ENCODE assay signal across 8 cellular contexts in the genomic region with DNA sequence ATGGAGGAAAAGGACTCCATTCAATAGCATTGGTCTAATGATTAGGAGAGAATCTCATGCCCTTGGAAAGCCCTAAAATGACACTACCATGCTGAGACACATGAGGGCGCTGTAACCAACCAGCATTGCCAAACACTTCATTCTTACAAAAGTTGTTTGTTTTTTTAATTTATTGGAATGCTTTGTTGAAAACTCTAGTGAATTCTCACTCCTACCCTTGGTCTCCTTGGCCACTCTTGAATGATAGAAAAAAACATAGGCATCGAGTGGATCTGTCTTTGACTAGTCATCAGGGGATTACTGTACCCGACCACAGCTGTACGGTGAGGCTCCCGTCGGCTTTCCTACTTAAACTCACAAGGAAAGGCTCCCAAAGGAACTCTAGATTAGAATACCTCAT. TPM values are rescaled to one million over a fixed set of nuclear protein-coding genes. Genes with fewer than 3 reads are reported as not detected.
DNase-seq lines count a peak whose midpoint lies in the region; ATAC-seq and TF ChIP-seq lines count a peak whose summit lies in the region.

No MANE protein-coding gene starts in this region.

- H3K23ac ChIP-seq in mesendoderm (ENCODE audit: low read length) = no peak overlapping the region

- H2AK5ac ChIP-seq in mesendoderm (ENCODE audit: low read length) = no peak overlapping the region

- intact Hi-C loops in Caco-2 (cut with micrococcal nuclease; ENCODE audit: unreplicated experiment) = no loop called here
- intact Hi-C loops in activated CD4-positive, alpha-beta T cell treated with anti-CD3 and anti-CD28 coated beads for 36 hours (cut with DNase I, micrococcal nuclease) = loop anchor here (1.0 to 5.0 kb wide), 5 partner anchors 29 to 299 kb away; partner anchors contain the start of gene ADD3 (in 1 of the 2)

- H3K56ac ChIP-seq in mesendoderm (ENCODE audit: low read length) = no peak overlapping the region

- no peak overlapping the region for H3K4me3 ChIP-seq in Caco-2 (ENCODE audit: low read depth, low read length)
- no peak overlapping the region for H3K4me3 ChIP-seq in mesendoderm (ENCODE audit: low read length)

- H3K36me3 ChIP-seq in Caco-2 (ENCODE audit: control insufficient read depth, insufficient read depth, low read length) = no peaks in the 10 kb centered on the region
- no peaks in the 10 kb centered on the region for H3K36me3 ChIP-seq in mesendoderm (ENCODE audit: control insufficient read depth, insufficient read depth, low read length)

- no peaks in the 10 kb centered on the region for H3K27me3 Mint-ChIP-seq in Caco-2 (ENCODE audit: insufficient read depth, unreplicated experiment)
- H3K27me3 Mint-ChIP-seq in activated CD4-positive, alpha-beta T cell treated with anti-CD3 and anti-CD28 coated beads for 36 hours = no peaks in the 10 kb centered on the region

- POLR2A ChIA-PET in Caco-2 (lab: Charles Lee) = no interaction called here
- POLR2A ChIA-PET in activated CD4-positive, alpha-beta T cell treated with anti-CD3 and anti-CD28 coated beads for 36 hours (lab: Charles Lee) = no interaction called here

- no peaks in the 10 kb centered on the region for H3K9me3 ChIP-seq in Caco-2

- peak overlapping the region; percentile 55 for H3K4me3 Mint-ChIP-seq in Caco-2 (ENCODE audit: unreplicated experiment)
- no peak overlapping the region for H3K4me3 Mint-ChIP-seq in activated CD4-positive, alpha-beta T cell treated with anti-CD3 and anti-CD28 coated beads for 36 hours
- no peak overlapping the region for H3K4me3 Mint-ChIP-seq in stimulated activated effector memory CD8-positive, alpha-beta T cell treated with anti-CD3 and anti-CD28 coated beads, Interleukin-12 subunit alpha, Interleukin-12 subunit beta, amount 100 ng/mL, for 72 hours

- H3K4ac ChIP-seq in mesendoderm (ENCODE audit: low read depth, low read length) = no peak overlapping the region

- H3K18ac ChIP-seq in mesendoderm (ENCODE audit: low read length) = no peak overlapping the region

- peaks cover 14% of the 10 kb centered on the region for H3K36me3 Mint-ChIP-seq in Caco-2 (ENCODE audit: insufficient read depth, unreplicated experiment)
- H3K36me3 Mint-ChIP-seq in activated CD4-positive, alpha-beta T cell treated with anti-CD3 and anti-CD28 coated beads for 36 hours (ENCODE audit: low read depth) = no peaks in the 10 kb centered on the region
- no peaks in the 10 kb centered on the region for H3K36me3 Mint-ChIP-seq in stimulated activated effector memory CD8-positive, alpha-beta T cell treated with anti-CD3 and anti-CD28 coated beads, Interleukin-12 subunit alpha, Interleukin-12 subunit beta, amount 100 ng/mL, for 72 hours

- H2BK15ac ChIP-seq in mesendoderm (replicated peaks; ENCODE audit: low read depth) = no peak overlapping the region

- CTCF ChIA-PET in Caco-2 (lab: Charles Lee) = interaction anchor here (0.6 to 1.7 kb wide), 5 partner anchors 9 to 94 kb away, joined by 3 to 11 read pairs (median 4); partner anchors contain the start of gene ADD3
- CTCF ChIA-PET in activated CD4-positive, alpha-beta T cell treated with anti-CD3 and anti-CD28 coated beads for 36 hours (lab: Charles Lee) = interaction anchor here (0.7 to 3.2 kb wide), 33 partner anchors 8 to 265 kb away, joined by 3 to 25 read pairs (median 5); partner anchors contain the start of gene ADD3

- WGBS in mesendoderm (ENCODE audit: extremely low coverage, insufficient coverage, low lambda C conversion rate) = no CpG with 5 or more reads among the region's 6 CpGs

- H3K79me1 ChIP-seq in mesendoderm (ENCODE audit: low read length) = no peaks in the 10 kb centered on the region

- BruUV-seq in Caco-2 (replicated peaks; lab: Mats Ljungman, UMichigan) = no TSS peak

- peak; percentile 42 to 65 for TF ChIP-seq CTCF in Caco-2 (IDR thresholded peaks at IDR 0.05; ENCODE audit: insufficient read depth in 1 of 2, low read depth in 1 of 2, low read length in 1 of 2, severe bottlenecking in 1 of 2, unreplicated experiment in 1 of 2)

- H3K79me2 ChIP-seq in mesendoderm (ENCODE audit: control insufficient read depth, insufficient read depth, low read length) = no peaks in the 10 kb centered on the region

- H3K4me1 ChIP-seq in Caco-2 (peaks cover 47% of the 10 kb centered on the region), mesendoderm (ENCODE audit: control insufficient read depth, low read depth, low read length) (no peaks in the 10 kb centered on the region)

- H2BK5ac ChIP-seq in mesendoderm (ENCODE audit: low read length) = no peak overlapping the region

- no peak overlapping the region for H4K8ac ChIP-seq in mesendoderm (ENCODE audit: low read depth, low read length)

- H4K5ac ChIP-seq in mesendoderm (ENCODE audit: low read length) = no peak overlapping the region

- no peak overlapping the region for H3K9ac ChIP-seq in mesendoderm (ENCODE audit: low read length)

- no peaks in the 10 kb centered on the region for H3K9me3 Mint-ChIP-seq in Caco-2 (ENCODE audit: unreplicated experiment)
- H3K9me3 Mint-ChIP-seq in activated CD4-positive, alpha-beta T cell treated with anti-CD3 and anti-CD28 coated beads for 36 hours (ENCODE audit: low read depth) = no peaks in the 10 kb centered on the region
- H3K9me3 Mint-ChIP-seq in stimulated activated effector memory CD8-positive, alpha-beta T cell treated with anti-CD3 and anti-CD28 coated beads, Interleukin-12 subunit alpha, Interleukin-12 subunit beta, amount 100 ng/mL, for 72 hours = no peaks in the 10 kb centered on the region

- H3K4me2 ChIP-seq in mesendoderm (ENCODE audit: low read length) = no peak overlapping the region

- peak overlapping the region; percentile 79 for H3K27ac Mint-ChIP-seq in Caco-2 (ENCODE audit: unreplicated experiment)
- H3K27ac Mint-ChIP-seq in activated CD4-positive, alpha-beta T cell treated with anti-CD3 and anti-CD28 coated beads for 36 hours = peak overlapping the region; percentile 6
- no peak overlapping the region for H3K27ac Mint-ChIP-seq in stimulated activated effector memory CD8-positive, alpha-beta T cell treated with anti-CD3 and anti-CD28 coated beads, Interleukin-12 subunit alpha, Interleukin-12 subunit beta, amount 100 ng/mL, for 72 hours

- DNase-seq in Caco-2 (peak; percentile 45 to 60), HPDE6-E6E7 (ENCODE audit: extremely low spot score) (peak; percentile 27), dermis blood vessel endothelial cell (peak; percentile 75), mesendoderm (peak; percentile 65), NCI-H2171 treated with DMSO at 0.1 percent for 48 hours (lab: John Stamatoyannopoulos, UW) (no peak), ureter (ENCODE audit: low spot score) (no peak)
- peak; percentile 79 for DNase-seq in activated CD4-positive, alpha-beta T cell treated with anti-CD3 and anti-CD28 coated beads for 36 hours
- peak; percentile 55 to 82 for DNase-seq in stimulated activated effector memory CD8-positive, alpha-beta T cell treated with anti-CD3 and anti-CD28 coated beads, Interleukin-12 subunit alpha, Interleukin-12 subunit beta, amount 100 ng/mL, for 72 hours (ENCODE audit: low spot score in 2 of 2)

- peak; percentile 75 for ATAC-seq in activated CD4-positive, alpha-beta T cell treated with anti-CD3 and anti-CD28 coated beads for 36 hours
- ATAC-seq in stimulated activated effector memory CD8-positive, alpha-beta T cell treated with anti-CD3 and anti-CD28 coated beads, Interleukin-12 subunit alpha, Interleukin-12 subunit beta, amount 100 ng/mL, for 72 hours = no peak

- no peak overlapping the region for H3K27ac ChIP-seq in mesendoderm (ENCODE audit: low read depth, low read length)

- no peak overlapping the region for H2BK120ac ChIP-seq in mesendoderm (ENCODE audit: low read depth, low read length)

- peaks cover 69% of the 10 kb centered on the region for H3K4me1 Mint-ChIP-seq in Caco-2 (ENCODE audit: low read depth, unreplicated experiment)
- H3K4me1 Mint-ChIP-seq in activated CD4-positive, alpha-beta T cell treated with anti-CD3 and anti-CD28 coated beads for 36 hours = peaks cover 9% of the 10 kb centered on the region
- H3K4me1 Mint-ChIP-seq in stimulated activated effector memory CD8-positive, alpha-beta T cell treated with anti-CD3 and anti-CD28 coated beads, Interleukin-12 subunit alpha, Interleukin-12 subunit beta, amount 100 ng/mL, for 72 hours = no peaks in the 10 kb centered on the region

- H3K27me3 ChIP-seq in Caco-2 (replicated peaks; ENCODE audit: control insufficient read depth, insufficient read depth, low read length) (no peaks in the 10 kb centered on the region), mesendoderm (ENCODE audit: insufficient read depth, low read length, poor library complexity) (no peaks in the 10 kb centered on the region)

RNA-seq across cellular contexts. Expression of gene ADD3, which starts 29.3 kb away (rescaled TPM):
- total RNA-seq in Caco-2 (2022) (236 and 264 TPM in 2 replicates), dermis blood vessel endothelial cell (401 and 433 TPM in 2 replicates), ureter (140 TPM)
- 100 to 1,000 TPM in 1 of 2 experiments, 10 to 100 TPM in 1; 72.5 to 101 TPM for total RNA-seq in activated CD4-positive, alpha-beta T cell treated with anti-CD3 and anti-CD28 coated beads for 36 hours
- polyA plus RNA-seq in mesendoderm (2013, experiment 1 of 2) = 46.8 TPM
- 50.0 TPM for polyA plus RNA-seq in mesendoderm (2013, experiment 2 of 2)

RNA-seq across cellular contexts. Expression of gene XPNPEP1, which starts 55.2 kb away (rescaled TPM):
- total RNA-seq in Caco-2 (2022) (76.6 and 92.4 TPM in 2 replicates), dermis blood vessel endothelial cell (180 and 256 TPM in 2 replicates), ureter (106 TPM)
- 10 to 100 TPM; 85.4 to 91.2 TPM for total RNA-seq in activated CD4-positive, alpha-beta T cell treated with anti-CD3 and anti-CD28 coated beads for 36 hours
- polyA plus RNA-seq in mesendoderm (2013, experiment 1 of 2) = 25.4 TPM
- 26.0 TPM for polyA plus RNA-seq in mesendoderm (2013, experiment 2 of 2)

Comparison
In these comparisons a context has a peak if more than half of its experiments do, and no peak if none do; other contexts are left out.
1. DNase-seq: peak in Caco-2 (2 of 2), HPDE6-E6E7 (single experiment), activated CD4-positive, alpha-beta T cell treated with anti-CD3 and anti-CD28 coated beads for 36 hours (single experiment), dermis blood vessel endothelial cell (single experiment), mesendoderm (single experiment) and stimulated activated effector memory CD8-positive, alpha-beta T cell treated with anti-CD3 and anti-CD28 coated beads, Interleukin-12 subunit alpha, Interleukin-12 subunit beta, amount 100 ng/mL, for 72 hours (2 of 2); none in NCI-H2171 treated with DMSO at 0.1 percent for 48 hours (single experiment) and ureter (single experiment).